In the genomic region with DNA sequence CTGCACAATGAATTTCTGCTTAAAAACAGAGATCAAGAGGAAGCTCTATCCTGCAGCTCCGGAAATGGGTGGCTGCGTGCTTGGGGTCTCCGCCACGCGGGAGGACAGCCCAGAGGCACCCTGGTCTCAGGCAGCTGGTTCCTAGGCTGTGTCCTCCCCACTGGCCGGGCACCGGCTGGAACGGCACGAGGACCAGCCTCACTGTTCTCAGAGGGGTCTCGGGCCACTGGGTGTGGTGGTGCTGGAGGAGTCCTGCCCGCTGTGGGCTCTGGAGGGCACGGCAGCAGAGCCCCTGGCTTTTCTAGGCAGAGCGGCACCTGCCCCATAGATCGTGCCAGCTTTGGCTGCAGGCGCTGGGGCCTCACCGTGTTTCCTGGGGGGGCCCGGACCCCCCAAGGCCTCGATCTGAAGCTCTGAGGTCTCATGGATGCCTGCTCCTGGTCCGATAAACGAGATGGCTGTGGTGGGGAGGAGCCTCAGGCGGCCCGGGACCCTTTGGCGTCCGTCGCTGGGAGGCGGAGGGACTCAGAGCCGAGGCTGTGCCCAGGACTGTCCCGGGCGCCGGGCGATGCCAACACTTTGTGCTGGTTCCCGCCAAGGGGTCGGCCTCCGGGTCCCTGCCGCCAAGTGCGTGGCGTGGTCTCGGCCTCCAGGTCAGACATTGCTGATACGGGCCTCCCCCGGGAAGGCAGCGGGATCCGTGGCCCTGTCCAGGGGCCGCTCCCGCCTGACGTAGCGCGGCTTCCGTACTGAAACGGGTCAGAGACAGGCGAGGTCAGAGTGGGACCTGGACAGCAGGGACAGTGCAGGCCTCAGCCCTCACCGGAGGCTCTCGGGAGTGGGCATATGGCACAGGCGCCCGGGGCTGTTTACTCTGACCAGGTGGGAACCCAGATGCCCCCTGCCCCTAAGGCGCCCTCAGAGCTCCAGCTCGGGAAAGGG, we compare ENCODE assay signal across 1 cellular context.
TF ChIP-seq lines count a peak whose summit lies in the region.

No MANE protein-coding gene starts in this region.

TF ChIP-seq in HepG2, 621 proteins besides CTCF, POLR2A, EP300 and RAD21:
- no peak for TF ChIP-seq ZNF589 (CRISPR knock-in tag; conservative IDR thresholded peaks at IDR 0.05)
- TF ChIP-seq ZC3H13 (CRISPR knock-in tag; IDR thresholded peaks at IDR 0.05) = no peak
- TF ChIP-seq ZNF503 (CRISPR knock-in tag; IDR thresholded peaks at IDR 0.05) = no peak
- no peak for TF ChIP-seq ZNF782 (CRISPR knock-in tag; IDR thresholded peaks at IDR 0.05; ENCODE audit: borderline replicate concordance)
- TF ChIP-seq, protein P1, sequence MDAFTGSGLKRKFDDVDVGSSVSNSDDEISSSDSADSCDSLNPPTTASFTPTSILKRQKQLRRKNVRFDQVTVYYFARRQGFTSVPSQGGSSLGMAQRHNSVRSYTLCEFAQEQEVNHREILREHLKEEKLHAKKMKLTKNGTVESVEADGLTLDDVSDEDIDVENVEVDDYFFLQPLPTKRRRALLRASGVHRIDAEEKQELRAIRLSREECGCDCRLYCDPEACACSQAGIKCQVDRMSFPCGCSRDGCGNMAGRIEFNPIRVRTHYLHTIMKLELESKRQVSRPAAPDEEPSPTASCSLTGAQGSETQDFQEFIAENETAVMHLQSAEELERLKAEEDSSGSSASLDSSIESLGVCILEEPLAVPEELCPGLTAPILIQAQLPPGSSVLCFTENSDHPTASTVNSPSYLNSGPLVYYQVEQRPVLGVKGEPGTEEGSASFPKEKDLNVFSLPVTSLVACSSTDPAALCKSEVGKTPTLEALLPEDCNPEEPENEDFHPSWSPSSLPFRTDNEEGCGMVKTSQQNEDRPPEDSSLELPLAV (CRISPR knock-in tag; conservative IDR thresholded peaks at IDR 0.05; ENCODE audit: low read depth) = no peak
- no peak for TF ChIP-seq ZMYM4 (CRISPR knock-in tag; IDR thresholded peaks at IDR 0.05)
- TF ChIP-seq NPAS2 (CRISPR knock-in tag; IDR thresholded peaks at IDR 0.05; ENCODE audit: borderline replicate concordance) = no peak
- TF ChIP-seq, protein P2, sequence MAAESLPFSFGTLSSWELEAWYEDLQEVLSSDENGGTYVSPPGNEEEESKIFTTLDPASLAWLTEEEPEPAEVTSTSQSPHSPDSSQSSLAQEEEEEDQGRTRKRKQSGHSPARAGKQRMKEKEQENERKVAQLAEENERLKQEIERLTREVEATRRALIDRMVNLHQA (CRISPR knock-in tag; IDR thresholded peaks at IDR 0.05) = no peak
- TF ChIP-seq CHCHD3 (CRISPR knock-in tag; IDR thresholded peaks at IDR 0.05) = no peak
- no peak for TF ChIP-seq ZFX (CRISPR knock-in tag; IDR thresholded peaks at IDR 0.05; ENCODE audit: low read depth)
- TF ChIP-seq, protein P3, sequence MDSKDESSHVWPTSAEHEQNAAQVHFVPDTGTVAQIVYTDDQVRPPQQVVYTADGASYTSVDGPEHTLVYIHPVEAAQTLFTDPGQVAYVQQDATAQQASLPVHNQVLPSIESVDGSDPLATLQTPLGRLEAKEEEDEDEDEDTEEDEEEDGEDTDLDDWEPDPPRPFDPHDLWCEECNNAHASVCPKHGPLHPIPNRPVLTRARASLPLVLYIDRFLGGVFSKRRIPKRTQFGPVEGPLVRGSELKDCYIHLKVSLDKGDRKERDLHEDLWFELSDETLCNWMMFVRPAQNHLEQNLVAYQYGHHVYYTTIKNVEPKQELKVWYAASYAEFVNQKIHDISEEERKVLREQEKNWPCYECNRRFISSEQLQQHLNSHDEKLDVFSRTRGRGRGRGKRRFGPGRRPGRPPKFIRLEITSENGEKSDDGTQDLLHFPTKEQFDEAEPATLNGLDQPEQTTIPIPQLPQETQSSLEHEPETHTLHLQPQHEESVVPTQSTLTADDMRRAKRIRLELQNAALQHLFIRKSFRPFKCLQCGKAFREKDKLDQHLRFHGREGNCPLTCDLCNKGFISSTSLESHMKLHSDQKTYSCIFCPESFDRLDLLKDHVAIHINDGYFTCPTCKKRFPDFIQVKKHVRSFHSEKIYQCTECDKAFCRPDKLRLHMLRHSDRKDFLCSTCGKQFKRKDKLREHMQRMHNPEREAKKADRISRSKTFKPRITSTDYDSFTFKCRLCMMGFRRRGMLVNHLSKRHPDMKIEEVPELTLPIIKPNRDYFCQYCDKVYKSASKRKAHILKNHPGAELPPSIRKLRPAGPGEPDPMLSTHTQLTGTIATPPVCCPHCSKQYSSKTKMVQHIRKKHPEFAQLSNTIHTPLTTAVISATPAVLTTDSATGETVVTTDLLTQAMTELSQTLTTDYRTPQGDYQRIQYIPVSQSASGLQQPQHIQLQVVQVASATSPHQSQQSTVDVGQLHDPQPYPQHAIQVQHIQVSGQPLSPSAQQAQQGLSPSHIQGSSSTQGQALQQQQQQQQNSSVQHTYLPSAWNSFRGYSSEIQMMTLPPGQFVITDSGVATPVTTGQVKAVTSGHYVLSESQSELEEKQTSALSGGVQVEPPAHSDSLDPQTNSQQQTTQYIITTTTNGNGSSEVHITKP (CRISPR knock-in tag; IDR thresholded peaks at IDR 0.05; ENCODE audit: low read depth) = no peak
- no peak for TF ChIP-seq REPIN1 (CRISPR knock-in tag; IDR thresholded peaks at IDR 0.05; ENCODE audit: borderline replicate concordance, low read depth)
- TF ChIP-seq ZNF768 (CRISPR knock-in tag; IDR thresholded peaks at IDR 0.05) = no peak
- TF ChIP-seq YY1 (IDR thresholded peaks at IDR 0.05; ENCODE audit: insufficient read depth, insufficient replicate concordance, low read depth, low read length) = no peak
